Comparison of ENCODE assay signal across 1 cellular context in genomic region chr16:11309895-11310633, GRCh38.
A peak's percentile ranks its signal among the peaks of the same experiment; 100 is the strongest.
TF ChIP-seq lines count a peak whose summit lies in the region.

No MANE protein-coding gene starts in this region.

TF ChIP-seq in HepG2, 621 proteins besides CTCF, POLR2A, EP300 and RAD21 (continued from another document and continues in another):
- TF ChIP-seq UBTF (CRISPR knock-in tag; IDR thresholded peaks at IDR 0.05): peak; percentile 45; the same call in 1 of the 2 replicates
- TF ChIP-seq ZNF180 (CRISPR knock-in tag; IDR thresholded peaks at IDR 0.05; ENCODE audit: borderline replicate concordance, low read depth): no peak
- no peak for TF ChIP-seq REXO4 (CRISPR knock-in tag; IDR thresholded peaks at IDR 0.05; ENCODE audit: borderline replicate concordance)
- TF ChIP-seq MED8 (CRISPR knock-in tag; IDR thresholded peaks at IDR 0.05; ENCODE audit: insufficient replicate concordance): no peak
- TF ChIP-seq E2F5 (CRISPR knock-in tag; conservative IDR thresholded peaks at IDR 0.05): no peak
- 0 out of 2 replicates have a peak, but pooled peaks have one; percentile 24 for TF ChIP-seq HINFP (CRISPR knock-in tag; IDR thresholded peaks at IDR 0.05; ENCODE audit: low read depth)
- TF ChIP-seq CREBL2 (CRISPR knock-in tag; IDR thresholded peaks at IDR 0.05; ENCODE audit: borderline replicate concordance): peak; percentile 76; the same call in 1 of the 2 replicates
- TF ChIP-seq ZNF564 (CRISPR knock-in tag; IDR thresholded peaks at IDR 0.05): no peak
- no peak for TF ChIP-seq ZNF790 (CRISPR knock-in tag; IDR thresholded peaks at IDR 0.05; ENCODE audit: borderline replicate concordance)
- TF ChIP-seq ZNF691 (CRISPR knock-in tag; IDR thresholded peaks at IDR 0.05; ENCODE audit: borderline replicate concordance, low read depth): no peak; the same call in 1 of the 2 replicates
- TF ChIP-seq REPIN1 (CRISPR knock-in tag; IDR thresholded peaks at IDR 0.05; ENCODE audit: borderline replicate concordance, low read depth): no peak; the same call in 1 of the 2 replicates
- TF ChIP-seq MAX (IDR thresholded peaks at IDR 0.05): peak; percentile 76
- no peak; the same call in 1 of the 2 replicates for TF ChIP-seq ZNF512B (CRISPR knock-in tag; IDR thresholded peaks at IDR 0.05; ENCODE audit: borderline replicate concordance)
- TF ChIP-seq DRAP1 (CRISPR knock-in tag; IDR thresholded peaks at IDR 0.05): peak; percentile 61
- no peak for TF ChIP-seq TRIM22 (IDR thresholded peaks at IDR 0.05)
- no peak for TF ChIP-seq ZNF615 (CRISPR knock-in tag; IDR thresholded peaks at IDR 0.05; ENCODE audit: borderline replicate concordance)
- TF ChIP-seq ZNF598 (CRISPR knock-in tag; IDR thresholded peaks at IDR 0.05; ENCODE audit: borderline replicate concordance): no peak; the same call in none of the 2 replicates
- peak; percentile 95; the same call in 1 of the 2 replicates for TF ChIP-seq ZNF816 (CRISPR knock-in tag; IDR thresholded peaks at IDR 0.05; ENCODE audit: borderline replicate concordance)
- no peak for TF ChIP-seq HOXA9 (CRISPR knock-in tag; IDR thresholded peaks at IDR 0.05; ENCODE audit: borderline replicate concordance)
- peak; percentile 80 for TF ChIP-seq ZNF331 (CRISPR knock-in tag; IDR thresholded peaks at IDR 0.05)
- peak; percentile 72; the same call in 1 of the 2 replicates for TF ChIP-seq MYC (CRISPR knock-in tag; IDR thresholded peaks at IDR 0.05; ENCODE audit: borderline replicate concordance)
- TF ChIP-seq ZBTB34 (CRISPR knock-in tag; IDR thresholded peaks at IDR 0.05): no peak
- no peak for TF ChIP-seq ZBTB1 (CRISPR knock-in tag; IDR thresholded peaks at IDR 0.05; ENCODE audit: borderline replicate concordance)
- peak; percentile 61; the same call in 1 of the 2 replicates for TF ChIP-seq HNF1A (IDR thresholded peaks at IDR 0.05; ENCODE audit: low read depth)
- peak; percentile 45; the same call in 1 of the 2 replicates for TF ChIP-seq HNF1A (CRISPR knock-in tag; IDR thresholded peaks at IDR 0.05; ENCODE audit: borderline replicate concordance)
- peak; percentile 78; the same call in 1 of the 2 replicates for TF ChIP-seq MEF2D (CRISPR knock-in tag; IDR thresholded peaks at IDR 0.05)
- TF ChIP-seq ZNF333 (CRISPR knock-in tag; IDR thresholded peaks at IDR 0.05; ENCODE audit: borderline replicate concordance): peak; percentile 88
- peak; percentile 93 for TF ChIP-seq ZNF710 (CRISPR knock-in tag; IDR thresholded peaks at IDR 0.05; ENCODE audit: borderline replicate concordance)
- peak; percentile 40; the same call in 1 of the 2 replicates for TF ChIP-seq FOXC1 (CRISPR knock-in tag; IDR thresholded peaks at IDR 0.05; ENCODE audit: borderline replicate concordance)
- no peak for TF ChIP-seq MLXIP (CRISPR knock-in tag; IDR thresholded peaks at IDR 0.05; ENCODE audit: borderline replicate concordance)
